In the genomic region with DNA sequence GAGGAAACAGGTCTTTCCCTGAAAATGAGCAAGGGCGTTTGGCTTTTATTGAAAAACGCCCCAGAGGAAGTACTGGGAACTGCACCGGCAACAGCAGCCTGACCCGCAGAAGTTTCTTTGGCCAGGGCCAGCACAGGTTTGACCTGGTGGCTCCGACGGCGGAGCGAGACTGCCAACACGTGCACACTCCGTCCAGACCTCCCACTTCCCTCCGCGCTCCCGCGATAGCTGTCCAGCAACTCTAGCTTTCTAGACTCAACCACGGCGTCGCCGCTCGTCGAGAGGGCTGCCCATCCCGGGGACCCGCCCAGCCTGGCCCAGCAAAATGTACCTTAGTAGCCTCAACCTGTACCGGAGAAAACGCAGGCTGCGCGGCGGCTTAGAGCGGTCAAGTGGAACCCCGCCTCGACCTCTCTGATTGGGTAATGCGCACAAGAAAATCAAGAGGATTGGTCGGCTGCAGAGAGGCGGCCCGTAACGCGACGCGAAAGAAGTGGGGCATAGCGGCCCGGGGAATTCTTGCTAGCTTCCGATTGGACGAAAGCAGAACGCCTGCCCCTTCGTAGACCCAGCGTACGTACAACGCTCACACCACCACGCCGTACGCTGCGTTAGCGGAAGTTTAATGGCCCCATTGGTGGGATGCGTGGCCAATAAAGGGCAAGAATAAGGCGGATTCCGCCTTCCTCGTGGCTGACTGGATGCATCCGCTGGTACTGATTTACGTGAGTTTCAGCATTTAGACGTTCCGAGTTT, we compare ENCODE assay signal across 1 cellular context.
TF ChIP-seq lines count a peak whose summit lies in the region.

A gene with protein sequence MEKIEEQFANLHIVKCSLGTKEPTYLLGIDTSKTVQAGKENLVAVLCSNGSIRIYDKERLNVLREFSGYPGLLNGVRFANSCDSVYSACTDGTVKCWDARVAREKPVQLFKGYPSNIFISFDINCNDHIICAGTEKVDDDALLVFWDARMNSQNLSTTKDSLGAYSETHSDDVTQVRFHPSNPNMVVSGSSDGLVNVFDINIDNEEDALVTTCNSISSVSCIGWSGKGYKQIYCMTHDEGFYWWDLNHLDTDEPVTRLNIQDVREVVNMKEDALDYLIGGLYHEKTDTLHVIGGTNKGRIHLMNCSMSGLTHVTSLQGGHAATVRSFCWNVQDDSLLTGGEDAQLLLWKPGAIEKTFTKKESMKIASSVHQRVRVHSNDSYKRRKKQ (minus strand): TSS at position 399 of the 756 bp plus-strand sequence. CDS start 41,929 bp downstream, outside the sequence.

TF ChIP-seq in K562, 482 proteins besides CTCF, POLR2A, EP300 and RAD21 (continued from another document and continues in another):
- TF ChIP-seq, protein P1, sequence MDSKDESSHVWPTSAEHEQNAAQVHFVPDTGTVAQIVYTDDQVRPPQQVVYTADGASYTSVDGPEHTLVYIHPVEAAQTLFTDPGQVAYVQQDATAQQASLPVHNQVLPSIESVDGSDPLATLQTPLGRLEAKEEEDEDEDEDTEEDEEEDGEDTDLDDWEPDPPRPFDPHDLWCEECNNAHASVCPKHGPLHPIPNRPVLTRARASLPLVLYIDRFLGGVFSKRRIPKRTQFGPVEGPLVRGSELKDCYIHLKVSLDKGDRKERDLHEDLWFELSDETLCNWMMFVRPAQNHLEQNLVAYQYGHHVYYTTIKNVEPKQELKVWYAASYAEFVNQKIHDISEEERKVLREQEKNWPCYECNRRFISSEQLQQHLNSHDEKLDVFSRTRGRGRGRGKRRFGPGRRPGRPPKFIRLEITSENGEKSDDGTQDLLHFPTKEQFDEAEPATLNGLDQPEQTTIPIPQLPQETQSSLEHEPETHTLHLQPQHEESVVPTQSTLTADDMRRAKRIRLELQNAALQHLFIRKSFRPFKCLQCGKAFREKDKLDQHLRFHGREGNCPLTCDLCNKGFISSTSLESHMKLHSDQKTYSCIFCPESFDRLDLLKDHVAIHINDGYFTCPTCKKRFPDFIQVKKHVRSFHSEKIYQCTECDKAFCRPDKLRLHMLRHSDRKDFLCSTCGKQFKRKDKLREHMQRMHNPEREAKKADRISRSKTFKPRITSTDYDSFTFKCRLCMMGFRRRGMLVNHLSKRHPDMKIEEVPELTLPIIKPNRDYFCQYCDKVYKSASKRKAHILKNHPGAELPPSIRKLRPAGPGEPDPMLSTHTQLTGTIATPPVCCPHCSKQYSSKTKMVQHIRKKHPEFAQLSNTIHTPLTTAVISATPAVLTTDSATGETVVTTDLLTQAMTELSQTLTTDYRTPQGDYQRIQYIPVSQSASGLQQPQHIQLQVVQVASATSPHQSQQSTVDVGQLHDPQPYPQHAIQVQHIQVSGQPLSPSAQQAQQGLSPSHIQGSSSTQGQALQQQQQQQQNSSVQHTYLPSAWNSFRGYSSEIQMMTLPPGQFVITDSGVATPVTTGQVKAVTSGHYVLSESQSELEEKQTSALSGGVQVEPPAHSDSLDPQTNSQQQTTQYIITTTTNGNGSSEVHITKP (IDR thresholded peaks at IDR 0.05; ENCODE audit: partially characterized antibody), result peak; percentile 37
- no peak for TF ChIP-seq SMARCA4 (IDR thresholded peaks at IDR 0.05)
- no peak for TF ChIP-seq KLF13 (tag; IDR thresholded peaks at IDR 0.05; ENCODE audit: borderline replicate concordance, low read depth)
- no peak for TF ChIP-seq ZNF146 (CRISPR knock-in tag; IDR thresholded peaks at IDR 0.05; ENCODE audit: unreplicated experiment)
- peak; percentile 95 for TF ChIP-seq RBFOX2 (IDR thresholded peaks at IDR 0.05; ENCODE audit: low read depth, low read length)
- no peak for TF ChIP-seq STAT5A (IDR thresholded peaks at IDR 0.05; ENCODE audit: borderline replicate concordance, low read length)
- TF ChIP-seq, protein P2, sequence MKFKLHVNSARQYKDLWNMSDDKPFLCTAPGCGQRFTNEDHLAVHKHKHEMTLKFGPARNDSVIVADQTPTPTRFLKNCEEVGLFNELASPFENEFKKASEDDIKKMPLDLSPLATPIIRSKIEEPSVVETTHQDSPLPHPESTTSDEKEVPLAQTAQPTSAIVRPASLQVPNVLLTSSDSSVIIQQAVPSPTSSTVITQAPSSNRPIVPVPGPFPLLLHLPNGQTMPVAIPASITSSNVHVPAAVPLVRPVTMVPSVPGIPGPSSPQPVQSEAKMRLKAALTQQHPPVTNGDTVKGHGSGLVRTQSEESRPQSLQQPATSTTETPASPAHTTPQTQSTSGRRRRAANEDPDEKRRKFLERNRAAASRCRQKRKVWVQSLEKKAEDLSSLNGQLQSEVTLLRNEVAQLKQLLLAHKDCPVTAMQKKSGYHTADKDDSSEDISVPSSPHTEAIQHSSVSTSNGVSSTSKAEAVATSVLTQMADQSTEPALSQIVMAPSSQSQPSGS (CRISPR knock-in tag; IDR thresholded peaks at IDR 0.05), result no peak
- TF ChIP-seq HMG20A (CRISPR knock-in tag; conservative IDR thresholded peaks at IDR 0.05), result no peak
- TF ChIP-seq KHSRP (IDR thresholded peaks at IDR 0.05), result no peak
- TF ChIP-seq HDAC3 (IDR thresholded peaks at IDR 0.05; ENCODE audit: borderline replicate concordance, partially characterized antibody), result peak; percentile 92
- TF ChIP-seq ZNF143 (CRISPR knock-in tag; IDR thresholded peaks at IDR 0.05), result no peak
- TF ChIP-seq ZBED1 (IDR thresholded peaks at IDR 0.05), result 0 out of 2 replicates have a peak, but pooled peaks have one; percentile 63
- TF ChIP-seq, protein P3, sequence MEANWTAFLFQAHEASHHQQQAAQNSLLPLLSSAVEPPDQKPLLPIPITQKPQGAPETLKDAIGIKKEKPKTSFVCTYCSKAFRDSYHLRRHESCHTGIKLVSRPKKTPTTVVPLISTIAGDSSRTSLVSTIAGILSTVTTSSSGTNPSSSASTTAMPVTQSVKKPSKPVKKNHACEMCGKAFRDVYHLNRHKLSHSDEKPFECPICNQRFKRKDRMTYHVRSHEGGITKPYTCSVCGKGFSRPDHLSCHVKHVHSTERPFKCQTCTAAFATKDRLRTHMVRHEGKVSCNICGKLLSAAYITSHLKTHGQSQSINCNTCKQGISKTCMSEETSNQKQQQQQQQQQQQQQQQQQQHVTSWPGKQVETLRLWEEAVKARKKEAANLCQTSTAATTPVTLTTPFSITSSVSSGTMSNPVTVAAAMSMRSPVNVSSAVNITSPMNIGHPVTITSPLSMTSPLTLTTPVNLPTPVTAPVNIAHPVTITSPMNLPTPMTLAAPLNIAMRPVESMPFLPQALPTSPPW (CRISPR knock-in tag; IDR thresholded peaks at IDR 0.05), result peak; percentile 54; the same call in 1 of the 2 replicates
- TF ChIP-seq CHD1 (IDR thresholded peaks at IDR 0.05; ENCODE audit: low read length), result no peak
- TF ChIP-seq FIP1L1 (IDR thresholded peaks at IDR 0.05; ENCODE audit: low read depth, low read length, poor library complexity, severe bottlenecking), result peak; percentile 35
- no peak; the same call in 1 of the 2 replicates for TF ChIP-seq BCOR (IDR thresholded peaks at IDR 0.05)
- peak; percentile 96 for TF ChIP-seq CC2D1A (IDR thresholded peaks at IDR 0.05)
- TF ChIP-seq, protein P4, sequence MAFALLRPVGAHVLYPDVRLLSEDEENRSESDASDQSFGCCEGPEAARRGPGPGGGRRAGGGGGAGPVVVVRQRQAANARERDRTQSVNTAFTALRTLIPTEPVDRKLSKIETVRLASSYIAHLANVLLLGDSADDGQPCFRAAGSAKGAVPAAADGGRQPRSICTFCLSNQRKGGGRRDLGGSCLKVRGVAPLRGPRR (CRISPR knock-in tag; IDR thresholded peaks at IDR 0.05), result no peak
- TF ChIP-seq FOXM1 (IDR thresholded peaks at IDR 0.05; ENCODE audit: low read depth), result no peak
- TF ChIP-seq FOXM1 (CRISPR knock-in tag; IDR thresholded peaks at IDR 0.05; ENCODE audit: low read depth), result 0 out of 2 replicates have a peak, but pooled peaks have one; percentile 44
- no peak for TF ChIP-seq ZNF583 (CRISPR knock-in tag; IDR thresholded peaks at IDR 0.05)
- no peak for TF ChIP-seq DDX20 (tag; IDR thresholded peaks at IDR 0.05; ENCODE audit: low read depth)
- TF ChIP-seq HNRNPLL (IDR thresholded peaks at IDR 0.05; ENCODE audit: low read depth, low read length, poor library complexity, severe bottlenecking), result peak; percentile 100
- peak; percentile 36; the same call in 1 of the 2 replicates for TF ChIP-seq ZNF12 (CRISPR knock-in tag; IDR thresholded peaks at IDR 0.05)
- no peak for TF ChIP-seq MED1 (CRISPR knock-in tag; IDR thresholded peaks at IDR 0.05; ENCODE audit: borderline replicate concordance)
- no peak for TF ChIP-seq GABPB2 (CRISPR knock-in tag; conservative IDR thresholded peaks at IDR 0.05)
- TF ChIP-seq FOSL1 (tag; conservative IDR thresholded peaks at IDR 0.05), result no peak
- no peak for TF ChIP-seq ZNF274 (IDR thresholded peaks at IDR 0.05; ENCODE audit: borderline replicate concordance, low read depth, low read length)
- peak; percentile 94 for TF ChIP-seq BHLHE40 (IDR thresholded peaks at IDR 0.05; ENCODE audit: low read length)
- TF ChIP-seq SAP30 (IDR thresholded peaks at IDR 0.05; ENCODE audit: borderline replicate concordance, insufficient read depth, low read depth, low read length, poor library complexity, severe bottlenecking), result peak; percentile 68
- TF ChIP-seq, protein P5, sequence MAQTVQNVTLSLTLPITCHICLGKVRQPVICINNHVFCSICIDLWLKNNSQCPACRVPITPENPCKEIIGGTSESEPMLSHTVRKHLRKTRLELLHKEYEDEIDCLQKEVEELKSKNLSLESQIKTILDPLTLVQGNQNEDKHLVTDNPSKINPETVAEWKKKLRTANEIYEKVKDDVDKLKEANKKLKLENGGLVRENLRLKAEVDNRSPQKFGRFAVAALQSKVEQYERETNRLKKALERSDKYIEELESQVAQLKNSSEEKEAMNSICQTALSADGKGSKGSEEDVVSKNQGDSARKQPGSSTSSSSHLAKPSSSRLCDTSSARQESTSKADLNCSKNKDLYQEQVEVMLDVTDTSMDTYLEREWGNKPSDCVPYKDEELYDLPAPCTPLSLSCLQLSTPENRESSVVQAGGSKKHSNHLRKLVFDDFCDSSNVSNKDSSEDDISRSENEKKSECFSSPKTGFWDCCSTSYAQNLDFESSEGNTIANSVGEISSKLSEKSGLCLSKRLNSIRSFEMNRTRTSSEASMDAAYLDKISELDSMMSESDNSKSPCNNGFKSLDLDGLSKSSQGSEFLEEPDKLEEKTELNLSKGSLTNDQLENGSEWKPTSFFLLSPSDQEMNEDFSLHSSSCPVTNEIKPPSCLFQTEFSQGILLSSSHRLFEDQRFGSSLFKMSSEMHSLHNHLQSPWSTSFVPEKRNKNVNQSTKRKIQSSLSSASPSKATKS (CRISPR knock-in tag; IDR thresholded peaks at IDR 0.05), result no peak
- TF ChIP-seq, protein P6, sequence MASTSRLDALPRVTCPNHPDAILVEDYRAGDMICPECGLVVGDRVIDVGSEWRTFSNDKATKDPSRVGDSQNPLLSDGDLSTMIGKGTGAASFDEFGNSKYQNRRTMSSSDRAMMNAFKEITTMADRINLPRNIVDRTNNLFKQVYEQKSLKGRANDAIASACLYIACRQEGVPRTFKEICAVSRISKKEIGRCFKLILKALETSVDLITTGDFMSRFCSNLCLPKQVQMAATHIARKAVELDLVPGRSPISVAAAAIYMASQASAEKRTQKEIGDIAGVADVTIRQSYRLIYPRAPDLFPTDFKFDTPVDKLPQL (IDR thresholded peaks at IDR 0.05; ENCODE audit: extremely low read depth, insufficient read length), result peak; percentile 34
- TF ChIP-seq TCFL5 (CRISPR knock-in tag; conservative IDR thresholded peaks at IDR 0.05), result no peak
- no peak for TF ChIP-seq BMI1 (IDR thresholded peaks at IDR 0.05; ENCODE audit: low read length)
- peak; percentile 97 for TF ChIP-seq TBP (optimal IDR thresholded peaks at IDR 0.05; ENCODE audit: low read depth, low read length)
- TF ChIP-seq ZBTB17 (CRISPR knock-in tag; IDR thresholded peaks at IDR 0.05), result no peak
- peak; percentile 56 for TF ChIP-seq NBN (IDR thresholded peaks at IDR 0.05; ENCODE audit: low read depth)
- no peak for TF ChIP-seq ELF1 (tag; IDR thresholded peaks at IDR 0.05)
- TF ChIP-seq MTA2 (IDR thresholded peaks at IDR 0.05; ENCODE audit: low read depth), result no peak
- TF ChIP-seq, protein P7, sequence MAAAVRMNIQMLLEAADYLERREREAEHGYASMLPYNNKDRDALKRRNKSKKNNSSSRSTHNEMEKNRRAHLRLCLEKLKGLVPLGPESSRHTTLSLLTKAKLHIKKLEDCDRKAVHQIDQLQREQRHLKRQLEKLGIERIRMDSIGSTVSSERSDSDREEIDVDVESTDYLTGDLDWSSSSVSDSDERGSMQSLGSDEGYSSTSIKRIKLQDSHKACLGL (CRISPR knock-in tag; IDR thresholded peaks at IDR 0.05; ENCODE audit: borderline replicate concordance, poor library complexity, severe bottlenecking), result peak; percentile 26
- TF ChIP-seq SIRT6 (IDR thresholded peaks at IDR 0.05; ENCODE audit: low read depth, low read length), result no peak
- peak; percentile 73; the same call in 1 of the 2 replicates for TF ChIP-seq RNF2 (IDR thresholded peaks at IDR 0.05)
- TF ChIP-seq, protein P8, sequence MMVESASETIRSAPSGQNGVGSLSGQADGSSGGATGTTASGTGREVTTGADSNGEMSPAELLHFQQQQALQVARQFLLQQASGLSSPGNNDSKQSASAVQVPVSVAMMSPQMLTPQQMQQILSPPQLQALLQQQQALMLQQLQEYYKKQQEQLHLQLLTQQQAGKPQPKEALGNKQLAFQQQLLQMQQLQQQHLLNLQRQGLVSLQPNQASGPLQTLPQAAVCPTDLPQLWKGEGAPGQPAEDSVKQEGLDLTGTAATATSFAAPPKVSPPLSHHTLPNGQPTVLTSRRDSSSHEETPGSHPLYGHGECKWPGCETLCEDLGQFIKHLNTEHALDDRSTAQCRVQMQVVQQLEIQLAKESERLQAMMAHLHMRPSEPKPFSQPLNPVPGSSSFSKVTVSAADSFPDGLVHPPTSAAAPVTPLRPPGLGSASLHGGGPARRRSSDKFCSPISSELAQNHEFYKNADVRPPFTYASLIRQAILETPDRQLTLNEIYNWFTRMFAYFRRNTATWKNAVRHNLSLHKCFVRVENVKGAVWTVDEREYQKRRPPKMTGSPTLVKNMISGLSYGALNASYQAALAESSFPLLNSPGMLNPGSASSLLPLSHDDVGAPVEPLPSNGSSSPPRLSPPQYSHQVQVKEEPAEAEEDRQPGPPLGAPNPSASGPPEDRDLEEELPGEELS (CRISPR knock-in tag; IDR thresholded peaks at IDR 0.05; ENCODE audit: borderline replicate concordance), result no peak
- TF ChIP-seq TCF7 (IDR thresholded peaks at IDR 0.05; ENCODE audit: borderline replicate concordance), result no peak
- TF ChIP-seq, protein P9, sequence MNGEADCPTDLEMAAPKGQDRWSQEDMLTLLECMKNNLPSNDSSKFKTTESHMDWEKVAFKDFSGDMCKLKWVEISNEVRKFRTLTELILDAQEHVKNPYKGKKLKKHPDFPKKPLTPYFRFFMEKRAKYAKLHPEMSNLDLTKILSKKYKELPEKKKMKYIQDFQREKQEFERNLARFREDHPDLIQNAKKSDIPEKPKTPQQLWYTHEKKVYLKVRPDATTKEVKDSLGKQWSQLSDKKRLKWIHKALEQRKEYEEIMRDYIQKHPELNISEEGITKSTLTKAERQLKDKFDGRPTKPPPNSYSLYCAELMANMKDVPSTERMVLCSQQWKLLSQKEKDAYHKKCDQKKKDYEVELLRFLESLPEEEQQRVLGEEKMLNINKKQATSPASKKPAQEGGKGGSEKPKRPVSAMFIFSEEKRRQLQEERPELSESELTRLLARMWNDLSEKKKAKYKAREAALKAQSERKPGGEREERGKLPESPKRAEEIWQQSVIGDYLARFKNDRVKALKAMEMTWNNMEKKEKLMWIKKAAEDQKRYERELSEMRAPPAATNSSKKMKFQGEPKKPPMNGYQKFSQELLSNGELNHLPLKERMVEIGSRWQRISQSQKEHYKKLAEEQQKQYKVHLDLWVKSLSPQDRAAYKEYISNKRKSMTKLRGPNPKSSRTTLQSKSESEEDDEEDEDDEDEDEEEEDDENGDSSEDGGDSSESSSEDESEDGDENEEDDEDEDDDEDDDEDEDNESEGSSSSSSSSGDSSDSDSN (IDR thresholded peaks at IDR 0.05; ENCODE audit: borderline replicate concordance in 1 of 2, low read depth in 2 of 2, low read length in 2 of 2), result peak; percentile 56 to 67; a peak in 2 of 4 replicates
- peak; percentile 40; the same call in 1 of the 2 replicates for TF ChIP-seq MYBL2 (IDR thresholded peaks at IDR 0.05; ENCODE audit: low read depth)
- TF ChIP-seq MYBL2 (CRISPR knock-in tag; IDR thresholded peaks at IDR 0.05; ENCODE audit: borderline replicate concordance), result no peak
- TF ChIP-seq MECOM (CRISPR knock-in tag; IDR thresholded peaks at IDR 0.05), result no peak
